7 cellular contexts compared by ENCODE assay signal in the genomic region with DNA sequence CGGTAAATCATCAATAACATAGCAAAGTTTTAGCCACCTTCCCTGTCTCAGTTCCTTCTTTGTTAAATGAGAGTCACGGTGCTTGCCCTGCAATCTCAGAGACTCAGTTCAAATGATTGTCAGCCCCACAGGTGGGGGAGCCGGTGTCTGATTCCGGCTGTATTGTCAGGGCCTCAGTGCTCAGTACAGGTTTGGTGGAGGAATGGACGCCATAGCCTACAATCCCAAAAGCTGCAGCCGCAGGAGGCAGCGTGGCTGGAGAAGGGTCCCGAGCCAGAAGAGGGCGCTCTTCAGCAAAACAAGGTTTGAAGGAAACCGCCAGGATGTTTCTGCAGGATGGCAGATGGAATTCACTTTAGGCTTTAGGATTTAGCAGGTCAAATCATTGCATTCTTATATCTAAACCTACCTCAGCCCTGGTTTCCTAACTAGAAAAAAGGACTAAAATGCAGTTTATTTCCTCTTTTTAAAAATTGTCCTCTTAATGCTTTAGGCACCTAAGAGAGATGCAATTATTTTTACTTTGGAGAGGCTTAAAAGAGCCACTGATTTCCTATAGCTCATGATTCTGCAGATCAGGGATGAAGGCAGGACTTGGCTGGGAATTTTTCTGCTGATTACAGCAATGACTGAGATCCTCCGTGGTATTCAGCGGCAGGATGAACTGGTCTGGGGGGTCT. TPM values are rescaled to one million over a fixed set of nuclear protein-coding genes. Genes with fewer than 3 reads are reported as not detected.
A peak's percentile ranks its signal among the peaks of the same experiment; 100 is the strongest.
DNase-seq lines count a peak whose midpoint lies in the region; ATAC-seq, FAIRE-seq and TF ChIP-seq lines count a peak whose summit lies in the region.

No MANE protein-coding gene starts in this region.

- peaks cover 17% of the 10 kb centered on the region for H3K4me1 ChIP-seq in adipocyte (ENCODE audit: control insufficient read depth, insufficient read depth, low read length)
- peaks cover 7 to 40% (median 24%) of the 10 kb centered on the region in 9 donors for H3K4me1 ChIP-seq in heart right ventricle

- DNase-seq in GM12892 (ENCODE audit: insufficient read length) = peak; percentile 36
- DNase-seq in NCI-H1694 (lab: John Stamatoyannopoulos, UW) = peak; percentile 96
- DNase-seq in T-helper 1 cell = peak; percentile 38 to 69 (median 53)
- peak; percentile 96 for DNase-seq in adipocyte (ENCODE audit: low read depth)
- peak; percentile 87 to 90 for DNase-seq in heart right ventricle
- peak; percentile 82 for DNase-seq in putamen (ENCODE audit: low spot score)

- H3K27me3 ChIP-seq in adipocyte (replicated peaks; ENCODE audit: control insufficient read depth, insufficient read depth, low read length) = no peaks in the 10 kb centered on the region
- no peaks in the 10 kb centered on the region for H3K27me3 ChIP-seq in heart right ventricle

- peak; percentile 57 to 72 (median 66) for ATAC-seq in heart right ventricle
- ATAC-seq in GM21515 (IDR thresholded peaks at IDR 0.05; ENCODE audit: unreplicated experiment) = no peak

- H3K4me3 ChIP-seq in adipocyte (ENCODE audit: low read length) (no peak overlapping the region), heart right ventricle (no peak overlapping the region)

- 16 to 17% methylated on average over 12 of the region's 12 CpGs for WGBS in heart right ventricle, 2 donors

- H3K9ac ChIP-seq in adipocyte (ENCODE audit: low read length) = peak overlapping the region; percentile 16

- H3K27ac ChIP-seq in heart right ventricle = no peak overlapping the region

- peak; percentile 78 for FAIRE-seq in GM12892 (lab: Jason Lieb, UNC)

- TF ChIP-seq POLR2A in GM12892 (IDR thresholded peaks at IDR 0.05; ENCODE audit: low read depth, low read length) = no peak

- intact Hi-C loops in heart right ventricle (cut with DNase I) = loop anchor here (1.0 to 10.0 kb wide), 10 partner anchors 123 to 393 kb away; no protein-coding TSS in a partner anchor

- TF ChIP-seq CTCF in heart right ventricle (IDR thresholded peaks at IDR 0.05) = peak; percentile 87 to 97 (median 94)

- H3K36me3 ChIP-seq in adipocyte (ENCODE audit: control insufficient read depth, insufficient read depth, low read length, severe bottlenecking) (no peaks in the 10 kb centered on the region), heart right ventricle (no peaks in the 10 kb centered on the region)

- H3K9me3 ChIP-seq in adipocyte (ENCODE audit: control insufficient read depth, low read length) = no peaks in the 10 kb centered on the region
- no peaks in the 10 kb centered on the region for H3K9me3 ChIP-seq in heart right ventricle

RNA-seq across cellular contexts. Expression of a gene that starts 29.2 kb away (rescaled TPM):
- polyA plus RNA-seq in GM12892 (2012; ENCODE audit: missing spikeins) = 5.3 TPM
- 100 to 1,000 TPM in 3 of 10 donors, 10 to 100 TPM in 6, 1 to 10 TPM in 1; 9.3 to 173 (median 64.0) TPM for total RNA-seq in heart right ventricle
- 10 to 100 TPM; 17.3 to 49.9 TPM for polyA plus RNA-seq in heart right ventricle

Comparison
In these comparisons a context has a peak if more than half of its experiments do, and no peak if none do; other contexts are left out.
1. DNase-seq: peak in every context shown above with its lines; median percentile 96 in NCI-H1694; 96 in adipocyte; 88 in heart right ventricle; 82 in putamen; 53 in T-helper 1 cell; 36 in GM12892.